Comparison of ENCODE assay signal across 22 cellular contexts in genomic region chr5:123262275-123262823, GRCh38.
"Had no signal": no experiment of that assay in that cellular context is flagged by ENCODE, and none has a peak within 500 bp of the region (broad histone marks: within the 10 kb centered on the region; RNA-seq: fewer than 3 reads in every experiment).

No MANE protein-coding gene starts in this region.

- H3K9me3 ChIP-seq: neutrophil, upper lobe of left lung, uterus had no signal

- H3K27me3 ChIP-seq: hepatocyte, neutrophil, upper lobe of left lung, uterus had no signal

- H3K4me3 Mint-ChIP-seq: dendritic cell treated with granulocyte-macrophage colony-stimulating factor and Interleukin-4, amounts not matched to agents 40 ng/mL and 50 ng/mL, for 4 days; effector memory CD8-positive, alpha-beta T cell; naive B cell; nephron had no signal

- H3K36me3 ChIP-seq: esophagus squamous epithelium, left ventricle myocardium inferior, neutrophil, stomach, upper lobe of left lung, uterus had no signal

- H3K4me3 ChIP-seq: esophagus squamous epithelium, hepatocyte, left ventricle myocardium inferior, lung, stomach, upper lobe of left lung, uterus had no signal

- H3K4me1 Mint-ChIP-seq: naive B cell, nephron had no signal

- H3K4me1 ChIP-seq: left ventricle myocardium inferior, stomach, upper lobe of left lung, uterus had no signal

- H3K9me3 Mint-ChIP-seq: effector memory CD8-positive, alpha-beta T cell had no signal

- DNase-seq: effector memory CD8-positive, alpha-beta T cell; esophagus squamous epithelium; foreskin melanocyte; head of caudate nucleus; kidney; left cardiac atrium; left ventricle myocardium inferior; mesenchymal stem cell; naive B cell; posterior cingulate gyrus; stimulated activated naive CD4-positive, alpha-beta T cell; stomach; substantia nigra; upper lobe of left lung had no signal

- H3K27ac ChIP-seq: epithelial cell of prostate, hepatocyte, left ventricle myocardium inferior, neutrophil, stomach, upper lobe of left lung had no signal

- ATAC-seq: effector memory CD8-positive, alpha-beta T cell; left cardiac atrium; sciatic nerve had no signal

- H3K27me3 Mint-ChIP-seq: dendritic cell treated with granulocyte-macrophage colony-stimulating factor and Interleukin-4, amounts not matched to agents 40 ng/mL and 50 ng/mL, for 4 days had no signal

- H3K27ac Mint-ChIP-seq: dendritic cell treated with granulocyte-macrophage colony-stimulating factor and Interleukin-4, amounts not matched to agents 40 ng/mL and 50 ng/mL, for 4 days; effector memory CD8-positive, alpha-beta T cell; naive B cell; nephron had no signal
